Comparison of ENCODE assay signal across 1 cellular context in genomic region chr20:53738945-53739798, GRCh38.
TF ChIP-seq lines count a peak whose summit lies in the region.

No MANE protein-coding gene starts in this region.

TF ChIP-seq in K562, 482 proteins besides CTCF, POLR2A, EP300 and RAD21 (continued from another document and continues in another):
- TF ChIP-seq MGA (IDR thresholded peaks at IDR 0.05) (no peak), RBM22 (IDR thresholded peaks at IDR 0.05; ENCODE audit: low read depth, low read length, poor library complexity, severe bottlenecking) (no peak), KLF16 (IDR thresholded peaks at IDR 0.05) (peak; percentile 5; the same call in 1 of the 2 replicates), PRMT5 (CRISPR knock-in tag; IDR thresholded peaks at IDR 0.05) (no peak), CREB5 (CRISPR knock-in tag; IDR thresholded peaks at IDR 0.05) (no peak), LEF1 (IDR thresholded peaks at IDR 0.05) (0 out of 2 replicates have a peak, but pooled peaks have one; percentile 49), TBP (optimal IDR thresholded peaks at IDR 0.05; ENCODE audit: low read depth, low read length) (no peak), HBP1 (CRISPR knock-in tag; IDR thresholded peaks at IDR 0.05) (no peak), MEF2D (tag; conservative IDR thresholded peaks at IDR 0.05; ENCODE audit: low read depth) (peak; percentile 87), CLOCK (CRISPR knock-in tag; IDR thresholded peaks at IDR 0.05; ENCODE audit: borderline replicate concordance) (no peak), TSC22D4 (tag; IDR thresholded peaks at IDR 0.05) (no peak), RFX5 (IDR thresholded peaks at IDR 0.05; ENCODE audit: low read depth, low read length) (peak; percentile 43; the same call in 1 of the 2 replicates), PML (IDR thresholded peaks at IDR 0.05; ENCODE audit: low read length) (peak; percentile 31; the same call in 1 of the 2 replicates), SRF (CRISPR knock-in tag; IDR thresholded peaks at IDR 0.05) (no peak), THRA (IDR thresholded peaks at IDR 0.05) (peak; percentile 15; the same call in 1 of the 2 replicates), GABPB1 (CRISPR knock-in tag; IDR thresholded peaks at IDR 0.05) (0 out of 2 replicates have a peak, but pooled peaks have one; percentile 41), POLR2H (tag; IDR thresholded peaks at IDR 0.05; ENCODE audit: low read depth) (peak; percentile 53), JUNB (CRISPR knock-in tag; conservative IDR thresholded peaks at IDR 0.05) (no peak), ETS1 (conservative IDR thresholded peaks at IDR 0.05; ENCODE audit: control insufficient read depth, low read depth, low read length) (no peak)
- TF ChIP-seq, protein P1, sequence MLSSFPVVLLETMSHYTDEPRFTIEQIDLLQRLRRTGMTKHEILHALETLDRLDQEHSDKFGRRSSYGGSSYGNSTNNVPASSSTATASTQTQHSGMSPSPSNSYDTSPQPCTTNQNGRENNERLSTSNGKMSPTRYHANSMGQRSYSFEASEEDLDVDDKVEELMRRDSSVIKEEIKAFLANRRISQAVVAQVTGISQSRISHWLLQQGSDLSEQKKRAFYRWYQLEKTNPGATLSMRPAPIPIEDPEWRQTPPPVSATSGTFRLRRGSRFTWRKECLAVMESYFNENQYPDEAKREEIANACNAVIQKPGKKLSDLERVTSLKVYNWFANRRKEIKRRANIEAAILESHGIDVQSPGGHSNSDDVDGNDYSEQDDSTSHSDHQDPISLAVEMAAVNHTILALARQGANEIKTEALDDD (IDR thresholded peaks at IDR 0.05): no peak
- TF ChIP-seq, protein P2, sequence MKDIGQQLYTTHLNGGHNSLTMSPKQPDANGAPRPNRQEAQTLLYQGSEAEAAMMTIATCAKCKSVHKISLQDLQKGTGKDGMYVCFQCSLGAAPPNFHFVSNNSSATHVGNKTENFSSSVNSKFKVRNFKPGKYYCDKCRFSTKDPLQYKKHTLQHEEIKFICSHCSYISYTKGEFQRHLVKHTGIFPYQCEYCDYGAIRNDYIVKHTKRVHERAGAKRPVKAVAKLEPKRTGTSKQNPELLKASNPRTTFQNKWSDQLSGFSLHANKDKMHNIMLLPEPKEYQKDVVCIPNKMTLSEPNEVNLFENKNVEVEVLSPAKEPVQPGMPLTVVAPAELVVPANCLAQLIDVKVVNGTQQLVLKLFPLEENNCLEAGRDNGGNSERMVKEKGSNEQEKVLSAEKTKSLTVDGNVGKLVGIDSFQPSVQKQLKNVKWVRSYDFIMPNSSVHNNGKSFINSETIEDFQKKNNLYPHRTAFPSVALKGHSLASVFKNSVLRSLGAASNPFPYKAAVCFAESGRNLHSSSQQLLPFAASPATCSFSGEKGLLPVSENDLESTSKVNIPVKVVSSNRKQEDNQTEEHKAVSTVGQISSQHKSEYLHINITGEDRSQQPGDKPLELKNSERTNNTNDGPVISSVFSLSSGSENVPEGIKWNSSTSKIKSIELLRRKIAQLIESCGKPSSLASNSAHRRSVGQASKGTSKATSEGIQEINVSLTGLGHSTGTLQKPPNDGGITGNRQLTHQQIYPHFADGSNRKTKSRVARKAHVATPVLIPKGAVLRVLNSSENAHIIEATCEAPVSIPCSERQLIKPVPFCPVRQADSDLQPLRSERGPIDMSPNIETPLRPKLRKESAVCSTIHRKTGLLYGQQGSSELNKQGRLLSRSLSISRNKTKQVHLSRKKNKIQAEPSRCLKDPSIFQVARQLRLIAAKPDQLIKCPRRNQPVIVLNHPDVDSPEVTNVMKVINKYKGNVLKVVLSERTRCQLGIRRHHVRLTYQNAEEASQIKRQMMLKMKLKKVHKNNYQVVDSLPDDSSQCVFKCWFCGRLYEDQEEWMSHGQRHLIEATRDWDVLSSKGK (CRISPR knock-in tag; IDR thresholded peaks at IDR 0.05): no peak
- TF ChIP-seq, protein P3, sequence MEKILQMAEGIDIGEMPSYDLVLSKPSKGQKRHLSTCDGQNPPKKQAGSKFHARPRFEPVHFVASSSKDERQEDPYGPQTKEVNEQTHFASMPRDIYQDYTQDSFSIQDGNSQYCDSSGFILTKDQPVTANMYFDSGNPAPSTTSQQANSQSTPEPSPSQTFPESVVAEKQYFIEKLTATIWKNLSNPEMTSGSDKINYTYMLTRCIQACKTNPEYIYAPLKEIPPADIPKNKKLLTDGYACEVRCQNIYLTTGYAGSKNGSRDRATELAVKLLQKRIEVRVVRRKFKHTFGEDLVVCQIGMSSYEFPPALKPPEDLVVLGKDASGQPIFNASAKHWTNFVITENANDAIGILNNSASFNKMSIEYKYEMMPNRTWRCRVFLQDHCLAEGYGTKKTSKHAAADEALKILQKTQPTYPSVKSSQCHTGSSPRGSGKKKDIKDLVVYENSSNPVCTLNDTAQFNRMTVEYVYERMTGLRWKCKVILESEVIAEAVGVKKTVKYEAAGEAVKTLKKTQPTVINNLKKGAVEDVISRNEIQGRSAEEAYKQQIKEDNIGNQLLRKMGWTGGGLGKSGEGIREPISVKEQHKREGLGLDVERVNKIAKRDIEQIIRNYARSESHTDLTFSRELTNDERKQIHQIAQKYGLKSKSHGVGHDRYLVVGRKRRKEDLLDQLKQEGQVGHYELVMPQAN (IDR thresholded peaks at IDR 0.05; ENCODE audit: borderline replicate concordance): no peak
